In the genomic region with DNA sequence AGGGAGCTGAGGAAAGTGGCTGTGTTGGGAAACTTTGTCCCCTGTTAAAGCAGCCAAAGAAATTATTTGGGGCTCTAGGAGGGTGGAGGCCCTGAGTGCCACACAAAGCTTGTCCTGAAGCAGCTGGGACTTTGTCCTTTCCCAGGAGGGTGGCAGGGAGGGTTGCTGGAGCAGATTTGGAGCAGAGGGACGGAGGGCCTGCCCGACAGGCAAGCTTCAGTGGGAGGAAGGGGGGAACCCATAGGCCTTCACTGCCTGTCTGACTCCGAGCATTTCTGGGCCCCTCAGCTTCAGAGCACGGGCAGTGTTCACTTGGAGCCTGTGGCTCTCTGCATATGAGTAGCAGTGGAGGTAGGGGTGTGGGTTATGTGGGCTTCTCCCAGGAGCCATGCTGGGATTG, we compare ENCODE assay signal across 36 cellular contexts. TPM values are rescaled to one million over a fixed set of nuclear protein-coding genes. Genes with fewer than 3 reads are reported as not detected.
"Had no signal": no experiment of that assay in that cellular context is flagged by ENCODE, and none has a peak within 500 bp of the region (broad histone marks: within the 10 kb centered on the region; RNA-seq: fewer than 3 reads in every experiment).

No MANE protein-coding gene starts in this region.

- H3K4me3 ChIP-seq: adrenal gland, body of pancreas, breast epithelium had no signal

- H3K27me3 ChIP-seq: adrenal gland, body of pancreas, brain microvascular endothelial cell had no signal

- H3K27ac ChIP-seq: adrenal gland, body of pancreas, brain microvascular endothelial cell, breast epithelium, VCaP had no signal

- H3K9me3 ChIP-seq: adrenal gland, body of pancreas, breast epithelium had no signal

- H3K36me3 ChIP-seq: adrenal gland, brain microvascular endothelial cell, breast epithelium had no signal

- H3K4me1 ChIP-seq: adrenal gland, breast epithelium had no signal

- DNase-seq: activated B cell treated with CpG ODN at 0.5 μM for 24 hours; activated CD4-positive, alpha-beta memory T cell treated with anti-CD3 and anti-CD28 coated beads for 36 hours; activated CD4-positive, alpha-beta T cell treated with anti-CD3 and anti-CD28 coated beads for 4 hours; activated CD4-positive, alpha-beta T cell treated with anti-CD3 and anti-CD28 coated beads, Interleukin-2, amount 10 ng/mL, durations not matched to agents 24 days and 14 days; activated CD4-positive, alpha-beta T cell treated with anti-CD3 and anti-CD28 coated beads, Interleukin-2, amount 50 U/mL, for 1 hour; activated CD4-positive, alpha-beta T cell treated with anti-CD3 and anti-CD28 coated beads, Interleukin-2, amount 50 U/mL, for 4 hours; activated CD4-positive, CD25-positive, alpha-beta regulatory T cell treated with anti-CD3 and anti-CD28 coated beads, Interleukin-2, amount 50 U/mL, for 72 hours; activated CD8-positive, alpha-beta memory T cell treated with anti-CD3 and anti-CD28 coated beads, Interleukin-2, amount 50 U/mL, for 4 hours; activated CD8-positive, alpha-beta T cell treated with anti-CD3 and anti-CD28 coated beads for 36 hours; activated effector memory CD4-positive, alpha-beta T cell treated with anti-CD3 and anti-CD28 coated beads, Interleukin-2, amount 50 U/mL, for 16 hours; activated gamma-delta T cell treated with Interleukin-2 at 50 U/mL for 16 hours; activated naive CD4-positive, alpha-beta T cell; activated naive CD4-positive, alpha-beta T cell treated with anti-CD3 and anti-CD28 coated beads for 36 hours; activated naive CD4-positive, alpha-beta T cell treated with anti-CD3 and anti-CD28 coated beads, Interleukin-2, amount 50 U/mL, for 16 hours; activated naive CD8-positive, alpha-beta T cell treated with anti-CD3 and anti-CD28 coated beads for 36 hours; activated T-cell treated with anti-CD3 and anti-CD28 coated beads for 4 hours; activated T-cell treated with anti-CD3 and anti-CD28 coated beads, Interleukin-2, amount 50 U/mL, for 1 hour; activated T-cell treated with anti-CD3 and anti-CD28 coated beads, Interleukin-2, amount 50 U/mL, for 4 hours; activated T-cell treated with anti-CD3 and anti-CD28 coated beads, Interleukin-2, amount 50 U/mL, for 72 hours; adrenal gland; amniotic stem cell; body of pancreas; brain microvascular endothelial cell; central memory CD4-positive, alpha-beta T cell; T-helper 1 cell; T-helper 2 cell; T-helper 9 cell had no signal

- ATAC-seq: activated CD8-positive, alpha-beta T cell treated with anti-CD3 and anti-CD28 coated beads for 36 hours; activated naive CD4-positive, alpha-beta T cell treated with anti-CD3 and anti-CD28 coated beads, Interleukin-2, amount 50 U/mL, for 72 hours; activated T-cell treated with anti-CD3 and anti-CD28 coated beads, Interleukin-2, amount 50 U/mL, for 4 hours; activated T-cell treated with anti-CD3 and anti-CD28 coated beads, Interleukin-2, amount 50 U/mL, for 72 hours; activated T-helper 17 cell treated with anti-CD3 and anti-CD28 coated beads, Interleukin-2, amount 50 U/mL, for 72 hours; body of pancreas had no signal

RNA-seq across cellular contexts. Expression of a gene that starts 7.2 kb away (rescaled TPM):
- total RNA-seq: activated B cell treated with CpG ODN at 0.5 μM for 24 hours; activated CD4-positive, alpha-beta memory T cell treated with anti-CD3 and anti-CD28 coated beads for 36 hours; activated CD4-positive, alpha-beta T cell treated with anti-CD3 and anti-CD28 coated beads, Interleukin-2, amount 10 ng/mL, durations not matched to agents 24 days and 14 days; activated CD8-positive, alpha-beta memory T cell treated with anti-CD3 and anti-CD28 coated beads for 36 hours; activated CD8-positive, alpha-beta T cell treated with anti-CD3 and anti-CD28 coated beads for 36 hours; activated naive CD4-positive, alpha-beta T cell treated with anti-CD3 and anti-CD28 coated beads for 36 hours; activated naive CD4-positive, alpha-beta T cell treated with anti-CD3 and anti-CD28 coated beads, Interleukin-2, amount 50 U/mL, for 72 hours; activated naive CD8-positive, alpha-beta T cell treated with anti-CD3 and anti-CD28 coated beads for 36 hours; activated T-cell treated with anti-CD3 and anti-CD28 coated beads, Interleukin-2, amount 50 U/mL, for 4 hours; activated T-cell treated with anti-CD3 and anti-CD28 coated beads, Interleukin-2, amount 50 U/mL, for 72 hours; activated T-helper 1 cell treated with anti-CD3 and anti-CD28 coated beads, Interleukin-12 subunit alpha, Interleukin-12 subunit beta, Interleukin-2, Interleukin-4 antibody, amounts not matched to agents 30 ng/mL and 10 ng/mL and 1 ng/mL, durations not matched to agents 14 hours and 24 hours and 36 hours; activated T-helper 17 cell treated with anti-CD3 and anti-CD28 coated beads, Interleukin-2, amount 50 U/mL, for 72 hours; adrenal gland; aorta; astrocyte; body of pancreas; breast epithelium; cardiac septum had no signal

RNA-seq across cellular contexts. Expression of a gene that starts 11.5 kb away (rescaled TPM):
- total RNA-seq: activated B cell treated with CpG ODN at 0.5 μM for 24 hours; activated CD4-positive, alpha-beta memory T cell treated with anti-CD3 and anti-CD28 coated beads for 36 hours; activated CD4-positive, alpha-beta T cell treated with anti-CD3 and anti-CD28 coated beads, Interleukin-2, amount 10 ng/mL, durations not matched to agents 24 days and 14 days; activated CD8-positive, alpha-beta memory T cell treated with anti-CD3 and anti-CD28 coated beads for 36 hours; activated CD8-positive, alpha-beta T cell treated with anti-CD3 and anti-CD28 coated beads for 36 hours; activated naive CD4-positive, alpha-beta T cell treated with anti-CD3 and anti-CD28 coated beads for 36 hours; activated naive CD4-positive, alpha-beta T cell treated with anti-CD3 and anti-CD28 coated beads, Interleukin-2, amount 50 U/mL, for 72 hours; activated naive CD8-positive, alpha-beta T cell treated with anti-CD3 and anti-CD28 coated beads for 36 hours; activated T-cell treated with anti-CD3 and anti-CD28 coated beads, Interleukin-2, amount 50 U/mL, for 4 hours; activated T-cell treated with anti-CD3 and anti-CD28 coated beads, Interleukin-2, amount 50 U/mL, for 72 hours; activated T-helper 1 cell treated with anti-CD3 and anti-CD28 coated beads, Interleukin-12 subunit alpha, Interleukin-12 subunit beta, Interleukin-2, Interleukin-4 antibody, amounts not matched to agents 30 ng/mL and 10 ng/mL and 1 ng/mL, durations not matched to agents 14 hours and 24 hours and 36 hours; activated T-helper 17 cell treated with anti-CD3 and anti-CD28 coated beads, Interleukin-2, amount 50 U/mL, for 72 hours; aorta; astrocyte; body of pancreas; breast epithelium had no signal

RNA-seq across cellular contexts. Expression of a gene that starts 32.1 kb away (rescaled TPM):
- total RNA-seq: activated B cell treated with CpG ODN at 0.5 μM for 24 hours; activated CD4-positive, alpha-beta memory T cell treated with anti-CD3 and anti-CD28 coated beads for 36 hours; activated CD4-positive, alpha-beta T cell treated with anti-CD3 and anti-CD28 coated beads, Interleukin-2, amount 10 ng/mL, durations not matched to agents 24 days and 14 days; activated CD8-positive, alpha-beta memory T cell treated with anti-CD3 and anti-CD28 coated beads for 36 hours; activated CD8-positive, alpha-beta T cell treated with anti-CD3 and anti-CD28 coated beads for 36 hours; activated naive CD4-positive, alpha-beta T cell treated with anti-CD3 and anti-CD28 coated beads for 36 hours; activated naive CD4-positive, alpha-beta T cell treated with anti-CD3 and anti-CD28 coated beads, Interleukin-2, amount 50 U/mL, for 72 hours; activated naive CD8-positive, alpha-beta T cell treated with anti-CD3 and anti-CD28 coated beads for 36 hours; activated T-cell treated with anti-CD3 and anti-CD28 coated beads, Interleukin-2, amount 50 U/mL, for 4 hours; activated T-cell treated with anti-CD3 and anti-CD28 coated beads, Interleukin-2, amount 50 U/mL, for 72 hours; activated T-helper 1 cell treated with anti-CD3 and anti-CD28 coated beads, Interleukin-12 subunit alpha, Interleukin-12 subunit beta, Interleukin-2, Interleukin-4 antibody, amounts not matched to agents 30 ng/mL and 10 ng/mL and 1 ng/mL, durations not matched to agents 14 hours and 24 hours and 36 hours; activated T-helper 17 cell treated with anti-CD3 and anti-CD28 coated beads, Interleukin-2, amount 50 U/mL, for 72 hours had no signal
